Comparison of ENCODE assay signal across 31 cellular contexts in genomic region chr5:175263776-175264175, GRCh38.
"Had no signal": no experiment of that assay in that cellular context is flagged by ENCODE, and none has a peak within 500 bp of the region (broad histone marks: within the 10 kb centered on the region; RNA-seq: fewer than 3 reads in every experiment).

No MANE protein-coding gene starts in this region.

- H3K9me3 ChIP-seq: adrenal gland had no signal

- H3K27ac ChIP-seq: adrenal gland, cardiac muscle cell, VCaP had no signal

- H3K4me3 ChIP-seq: adrenal gland, cardiac muscle cell had no signal

- ATAC-seq: activated CD8-positive, alpha-beta T cell treated with anti-CD3 and anti-CD28 coated beads for 36 hours; activated naive CD4-positive, alpha-beta T cell treated with anti-CD3 and anti-CD28 coated beads, Interleukin-2, amount 50 U/mL, for 72 hours; activated T-cell treated with anti-CD3 and anti-CD28 coated beads, Interleukin-2, amount 50 U/mL, for 4 hours; activated T-cell treated with anti-CD3 and anti-CD28 coated beads, Interleukin-2, amount 50 U/mL, for 72 hours; activated T-helper 17 cell treated with anti-CD3 and anti-CD28 coated beads, Interleukin-2, amount 50 U/mL, for 72 hours had no signal

- H3K36me3 ChIP-seq: adrenal gland, cardiac muscle cell had no signal

- H3K4me1 ChIP-seq: adrenal gland had no signal

- DNase-seq: activated B cell treated with CpG ODN at 0.5 μM for 24 hours; activated CD4-positive, alpha-beta memory T cell treated with anti-CD3 and anti-CD28 coated beads for 36 hours; activated CD4-positive, alpha-beta T cell treated with anti-CD3 and anti-CD28 coated beads for 4 hours; activated CD4-positive, alpha-beta T cell treated with anti-CD3 and anti-CD28 coated beads, Interleukin-2, amount 10 ng/mL, durations not matched to agents 24 days and 14 days; activated CD4-positive, alpha-beta T cell treated with anti-CD3 and anti-CD28 coated beads, Interleukin-2, amount 50 U/mL, for 1 hour; activated CD4-positive, alpha-beta T cell treated with anti-CD3 and anti-CD28 coated beads, Interleukin-2, amount 50 U/mL, for 4 hours; activated CD4-positive, CD25-positive, alpha-beta regulatory T cell treated with anti-CD3 and anti-CD28 coated beads, Interleukin-2, amount 50 U/mL, for 72 hours; activated CD8-positive, alpha-beta memory T cell treated with anti-CD3 and anti-CD28 coated beads, Interleukin-2, amount 50 U/mL, for 4 hours; activated CD8-positive, alpha-beta T cell treated with anti-CD3 and anti-CD28 coated beads for 36 hours; activated effector memory CD4-positive, alpha-beta T cell treated with anti-CD3 and anti-CD28 coated beads, Interleukin-2, amount 50 U/mL, for 16 hours; activated gamma-delta T cell treated with Interleukin-2 at 50 U/mL for 16 hours; activated naive CD4-positive, alpha-beta T cell; activated naive CD4-positive, alpha-beta T cell treated with anti-CD3 and anti-CD28 coated beads for 36 hours; activated naive CD4-positive, alpha-beta T cell treated with anti-CD3 and anti-CD28 coated beads, Interleukin-2, amount 50 U/mL, for 16 hours; activated naive CD8-positive, alpha-beta T cell treated with anti-CD3 and anti-CD28 coated beads for 36 hours; activated T-cell treated with anti-CD3 and anti-CD28 coated beads for 4 hours; activated T-cell treated with anti-CD3 and anti-CD28 coated beads, Interleukin-2, amount 50 U/mL, for 1 hour; activated T-cell treated with anti-CD3 and anti-CD28 coated beads, Interleukin-2, amount 50 U/mL, for 4 hours; activated T-cell treated with anti-CD3 and anti-CD28 coated beads, Interleukin-2, amount 50 U/mL, for 72 hours; adrenal gland; amniotic stem cell; aorta; caudate nucleus; cerebellar nuclear complex; T-helper 1 cell; T-helper 2 cell; T-helper 9 cell had no signal

- H3K27me3 ChIP-seq: adrenal gland, cardiac muscle cell had no signal
